Comparison of ENCODE assay signal across 13 cellular contexts in the genomic region with DNA sequence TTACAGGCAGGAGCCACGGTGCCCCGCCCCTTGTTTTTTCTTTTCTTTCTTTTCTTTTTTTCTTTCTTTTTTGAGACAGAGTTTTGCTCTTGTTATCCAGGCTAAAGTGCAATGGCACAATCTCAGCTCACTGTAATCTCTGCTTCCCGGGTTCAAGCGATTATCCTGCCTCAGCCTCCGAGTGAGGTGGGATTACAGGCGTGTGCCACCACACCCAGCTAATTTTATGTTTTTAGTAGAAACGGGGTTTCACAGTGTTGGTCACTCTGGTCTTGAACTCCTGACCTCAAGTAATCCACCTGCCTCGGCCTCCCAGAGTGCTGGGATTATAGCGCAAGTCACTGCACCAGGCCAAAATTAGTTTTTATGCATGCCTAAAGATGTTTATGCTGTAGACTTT. TPM values are rescaled to one million over a fixed set of nuclear protein-coding genes. Genes with fewer than 3 reads are reported as not detected.
DNase-seq lines count a peak whose midpoint lies in the region; ATAC-seq and TF ChIP-seq lines count a peak whose summit lies in the region.
"Had no signal": no experiment of that assay in that cellular context is flagged by ENCODE, and none has a peak within 500 bp of the region (broad histone marks: within the 10 kb centered on the region; RNA-seq: fewer than 3 reads in every experiment).

No MANE protein-coding gene starts in this region.

- H3K9me3 Mint-ChIP-seq in activated CD4-positive, alpha-beta T cell treated with anti-CD3 and anti-CD28 coated beads, Interleukin-2, amount 10 ng/mL, durations not matched to agents 24 days and 14 days = no peaks in the 10 kb centered on the region

- H3K9me3 ChIP-seq in mammary epithelial cell (replicated peaks; ENCODE audit: insufficient read depth, low read length) = no peaks in the 10 kb centered on the region
- no peaks in the 10 kb centered on the region for H3K9me3 ChIP-seq in osteoblast (ENCODE audit: low read depth, low read length)

- peak overlapping the region; percentile 68 for H3K4me3 Mint-ChIP-seq in activated CD4-positive, alpha-beta T cell treated with anti-CD3 and anti-CD28 coated beads, Interleukin-2, amount 10 ng/mL, durations not matched to agents 24 days and 14 days

- H3K36me3 ChIP-seq in mammary epithelial cell (ENCODE audit: insufficient read depth, low read length) (peaks cover 41% of the 10 kb centered on the region), osteoblast (ENCODE audit: insufficient read depth, low read length) (peaks cover 58% of the 10 kb centered on the region)

- TF ChIP-seq CTCF in NB4 (IDR thresholded peaks at IDR 0.05; ENCODE audit: low read depth, low read length) = no peak
- no peak for TF ChIP-seq CTCF in mammary epithelial cell (conservative IDR thresholded peaks at IDR 0.05 in 1 of 2, IDR thresholded peaks at IDR 0.05 in 1 of 2; ENCODE audit: extremely low read depth in 1 of 2, insufficient read depth in 1 of 2, low read depth in 1 of 2, low read length in 2 of 2)
- no peak for TF ChIP-seq CTCF in osteoblast (IDR thresholded peaks at IDR 0.05; ENCODE audit: extremely low read depth, low read depth, low read length)

- peaks cover under 1% of the 10 kb centered on the region for H3K27me3 Mint-ChIP-seq in activated CD4-positive, alpha-beta T cell treated with anti-CD3 and anti-CD28 coated beads, Interleukin-2, amount 10 ng/mL, durations not matched to agents 24 days and 14 days

- H2AFZ ChIP-seq in mammary epithelial cell (ENCODE audit: low read depth, low read length) = no peak overlapping the region
- H2AFZ ChIP-seq in osteoblast (ENCODE audit: low read length) = no peak overlapping the region

- H3K27me3 ChIP-seq in mammary epithelial cell (ENCODE audit: insufficient read depth, low read length) = no peaks in the 10 kb centered on the region
- H3K27me3 ChIP-seq in osteoblast (ENCODE audit: insufficient read depth, low read length) = no peaks in the 10 kb centered on the region

- BruUV-seq in mammary epithelial cell (replicated peaks; lab: Mats Ljungman, UMichigan) = no TSS peak

- H3K4me3 ChIP-seq in NB4 (ENCODE audit: low read depth, low read length) = peak overlapping the region; percentile 100
- no peak overlapping the region for H3K4me3 ChIP-seq in mammary epithelial cell (replicated peaks in 1 of 3; ENCODE audit: insufficient read depth in 1 of 3, low read depth in 2 of 3, low read length in 3 of 3)
- H3K4me3 ChIP-seq in osteoblast (ENCODE audit: insufficient read depth, low read length) = peak overlapping the region; percentile 20

- ATAC-seq in HG03571 (IDR thresholded peaks at IDR 0.05; ENCODE audit: unreplicated experiment) = no peak
- ATAC-seq: left lobe of liver had no signal

- H3K4me1 Mint-ChIP-seq in activated CD4-positive, alpha-beta T cell treated with anti-CD3 and anti-CD28 coated beads, Interleukin-2, amount 10 ng/mL, durations not matched to agents 24 days and 14 days = peaks cover 40% of the 10 kb centered on the region

- peaks cover 59% of the 10 kb centered on the region for H3K79me2 ChIP-seq in mammary epithelial cell (ENCODE audit: insufficient read depth, low read length)
- H3K79me2 ChIP-seq in osteoblast (ENCODE audit: insufficient read depth, low read length) = peaks cover 49% of the 10 kb centered on the region

- H4K20me1 ChIP-seq in mammary epithelial cell (ENCODE audit: insufficient read depth, low read length) (no peaks in the 10 kb centered on the region), osteoblast (ENCODE audit: insufficient read depth, low read length) (peaks cover 48% of the 10 kb centered on the region)

- no peak overlapping the region for H3K27ac ChIP-seq in mammary epithelial cell (ENCODE audit: insufficient read depth, low read depth, low read length)
- H3K27ac ChIP-seq in osteoblast (ENCODE audit: low read depth, low read length) = peak overlapping the region; percentile 34

- DNase-seq in activated CD4-positive, alpha-beta T cell treated with anti-CD3 and anti-CD28 coated beads, Interleukin-2, amount 10 ng/mL, durations not matched to agents 24 days and 14 days = no peak
- no peak for DNase-seq in activated CD4-positive, alpha-beta T cell treated with anti-CD3 and anti-CD28 coated beads, Interleukin-2, amount 50 U/mL, for 48 hours
- no peak for DNase-seq in NB4 (ENCODE audit: low read depth)
- DNase-seq in mammary epithelial cell = no peak
- no peak for DNase-seq in osteoblast (ENCODE audit: insufficient read length, low spot score, missing footprints)
- DNase-seq in superior temporal gyrus (ENCODE audit: extremely low spot score) = no peak
- DNase-seq in activated gamma-delta T cell (lab: John Stamatoyannopoulos, UW) = no peak
- DNase-seq: cerebellar nuclear complex, foreskin melanocyte, GOT3, NCI-H524 treated with DMSO at 0.1 percent for 48 hours had no signal

- TF ChIP-seq POLR2A in NB4 (IDR thresholded peaks at IDR 0.05; ENCODE audit: extremely low read depth, insufficient read length) = no peak

- dilution Hi-C loops in mammary epithelial cell (cut with HindIII; ENCODE audit: low sequenced_read_pairs) = no loop called here

- CTCF ChIA-PET in mammary epithelial cell (lab: Charles Lee; ENCODE audit: low non-redundant PET) = no interaction called here

- peak overlapping the region; percentile 24 for H3K27ac Mint-ChIP-seq in activated CD4-positive, alpha-beta T cell treated with anti-CD3 and anti-CD28 coated beads, Interleukin-2, amount 10 ng/mL, durations not matched to agents 24 days and 14 days

- intact Hi-C loops in activated CD4-positive, alpha-beta T cell treated with anti-CD3 and anti-CD28 coated beads, Interleukin-2, amount 10 ng/mL, durations not matched to agents 24 days and 14 days (cut with micrococcal nuclease) = loop anchor here (10.0 kb wide), 1 partner anchor 218 kb away; a partner anchor contains a TSS
- intact Hi-C loops in mammary epithelial cell (cut with micrococcal nuclease) = no loop called here

- in situ Hi-C loops in mammary epithelial cell (cut with MboI; ENCODE audit: low sequenced_read_pairs in 2 of 2) = no loop called here

- no peak overlapping the region for H3K9ac ChIP-seq in mammary epithelial cell (ENCODE audit: insufficient read depth, low read length)

- peak overlapping the region; percentile 19 for H3K4me2 ChIP-seq in mammary epithelial cell (ENCODE audit: insufficient read depth, low read depth, low read length)
- peak overlapping the region; percentile 87 for H3K4me2 ChIP-seq in osteoblast (ENCODE audit: insufficient read depth, low read length)

- H3K4me1 ChIP-seq in mammary epithelial cell (ENCODE audit: insufficient read depth, low read length) = peaks cover 14% of the 10 kb centered on the region
- H3K4me1 ChIP-seq in osteoblast (ENCODE audit: insufficient read depth, low read length) = peaks cover 53% of the 10 kb centered on the region

- H3K36me3 Mint-ChIP-seq in activated CD4-positive, alpha-beta T cell treated with anti-CD3 and anti-CD28 coated beads, Interleukin-2, amount 10 ng/mL, durations not matched to agents 24 days and 14 days (ENCODE audit: low read depth) = peaks cover 67% of the 10 kb centered on the region

- WGBS in mammary epithelial cell (ENCODE audit: low coverage, missing lambda C conversion rate) = 90% methylated on average over 2 of the region's 9 CpGs

RNA-seq across cellular contexts. Expression of a gene that starts 2.5 kb away (rescaled TPM):
- total RNA-seq in activated CD4-positive, alpha-beta T cell treated with anti-CD3 and anti-CD28 coated beads, Interleukin-2, amount 10 ng/mL, durations not matched to agents 24 days and 14 days = 1,350 and 1,372 TPM in 2 replicates
- 100 to 1,000 TPM; 318 to 928 TPM for total RNA-seq in mammary epithelial cell
- 625 TPM for polyA plus RNA-seq in mammary epithelial cell
- polyA minus RNA-seq in mammary epithelial cell = 180 TPM
- total RNA-seq in osteoblast = 373 and 450 TPM in 2 replicates

RNA-seq across cellular contexts. Expression of a gene that starts 7.6 kb away (rescaled TPM):
- 5.5 and 5.9 TPM in 2 replicates for total RNA-seq in activated CD4-positive, alpha-beta T cell treated with anti-CD3 and anti-CD28 coated beads, Interleukin-2, amount 10 ng/mL, durations not matched to agents 24 days and 14 days
- total RNA-seq in mammary epithelial cell (10 to 100 TPM in 1 of 2 donors, 1 to 10 TPM in 1; 7.3 to 10.5 TPM), osteoblast (13.0 and 16.3 TPM in 2 replicates)
- 3.5 TPM for polyA plus RNA-seq in mammary epithelial cell
- polyA minus RNA-seq in mammary epithelial cell = 53.0 TPM

Comparison
In these comparisons a context has a peak if more than half of its experiments do, and no peak if none do; other contexts are left out.
1. H3K4me3 ChIP-seq: peak in NB4 (single experiment) and osteoblast (single experiment); none in mammary epithelial cell (0 of 3).